35 cellular contexts compared by ENCODE assay signal in genomic region chr3:159583662-159584061, GRCh38.
DNase-seq lines count a peak whose midpoint lies in the region; ATAC-seq and TF ChIP-seq lines count a peak whose summit lies in the region.
"Had no signal": no experiment of that assay in that cellular context is flagged by ENCODE, and none has a peak within 500 bp of the region (broad histone marks: within the 10 kb centered on the region; RNA-seq: fewer than 3 reads in every experiment).

No MANE protein-coding gene starts in this region.

- H3K4me3 Mint-ChIP-seq in GM23338 = no peak overlapping the region
- H3K4me3 Mint-ChIP-seq in T-helper 17 cell = no peak overlapping the region
- H3K4me3 Mint-ChIP-seq: activated CD4-positive, alpha-beta T cell treated with anti-CD3 and anti-CD28 coated beads for 36 hours; activated CD8-positive, alpha-beta T cell treated with anti-CD3 and anti-CD28 coated beads, Interleukin-2, amount 10 ng/mL, durations not matched to agents 7 days and 5 days; activated naive CD4-positive, alpha-beta T cell treated with anti-CD3 and anti-CD28 coated beads, Interleukin-2, amount 10 ng/mL, durations not matched to agents 7 days and 5 days; activated T-helper 17 cell treated with anti-CD3 and anti-CD28 coated beads, Interleukin-2, amount 50 U/mL, for 72 hours; naive thymus-derived CD8-positive, alpha-beta T cell had no signal

- ATAC-seq in GM23338 (no peak), T-helper 17 cell (no peak), HG03439 (IDR thresholded peaks at IDR 0.05; ENCODE audit: unreplicated experiment) (no peak)
- ATAC-seq: activated CD4-positive, alpha-beta T cell treated with anti-CD3 and anti-CD28 coated beads for 36 hours; activated CD8-positive, alpha-beta T cell treated with anti-CD3 and anti-CD28 coated beads, Interleukin-2, amount 10 ng/mL, durations not matched to agents 7 days and 5 days; activated T-helper 17 cell treated with anti-CD3 and anti-CD28 coated beads, Interleukin-2, amount 50 U/mL, for 72 hours; HepG2; naive thymus-derived CD8-positive, alpha-beta T cell; sciatic nerve had no signal

- no peaks in the 10 kb centered on the region for H3K9me2 ChIP-seq in GM23338 (ENCODE audit: insufficient read depth)

- H3K27ac Mint-ChIP-seq in GM23338 (no peak overlapping the region), T-helper 17 cell (no peak overlapping the region)
- H3K27ac Mint-ChIP-seq: activated CD4-positive, alpha-beta T cell treated with anti-CD3 and anti-CD28 coated beads for 36 hours; activated CD8-positive, alpha-beta T cell treated with anti-CD3 and anti-CD28 coated beads, Interleukin-2, amount 10 ng/mL, durations not matched to agents 7 days and 5 days; activated naive CD4-positive, alpha-beta T cell treated with anti-CD3 and anti-CD28 coated beads, Interleukin-2, amount 10 ng/mL, durations not matched to agents 7 days and 5 days; activated T-helper 17 cell treated with anti-CD3 and anti-CD28 coated beads, Interleukin-2, amount 50 U/mL, for 72 hours; naive thymus-derived CD8-positive, alpha-beta T cell; progenitor cell of endocrine pancreas had no signal

- TF ChIP-seq CTCF in GM23338 (conservative IDR thresholded peaks at IDR 0.05; ENCODE audit: low read depth in 2 of 2) (no peak), sigmoid colon (IDR thresholded peaks at IDR 0.05) (no peak), RWPE1 (conservative IDR thresholded peaks at IDR 0.05; ENCODE audit: low read depth) (no peak)

- peaks cover 2% of the 10 kb centered on the region for H3K27me3 Mint-ChIP-seq in GM23338 (ENCODE audit: insufficient read depth, low read depth, poor library complexity)
- no peaks in the 10 kb centered on the region for H3K27me3 Mint-ChIP-seq in T-helper 17 cell
- H3K27me3 Mint-ChIP-seq: activated CD4-positive, alpha-beta T cell treated with anti-CD3 and anti-CD28 coated beads for 36 hours; activated naive CD4-positive, alpha-beta T cell treated with anti-CD3 and anti-CD28 coated beads, Interleukin-2, amount 10 ng/mL, durations not matched to agents 7 days and 5 days; activated T-helper 17 cell treated with anti-CD3 and anti-CD28 coated beads, Interleukin-2, amount 50 U/mL, for 72 hours had no signal

- H3K4me3 ChIP-seq in GM23338 = no peak overlapping the region
- H3K4me3 ChIP-seq in sigmoid colon = no peak overlapping the region
- H3K4me3 ChIP-seq: cardiac muscle cell, coronary artery, lower lobe of right lung, Peyer's patch, tibial nerve had no signal

- WGBS in sigmoid colon, 2 donors = 49 to 55% methylated on average over 3 of the region's 3 CpGs

- H2AFZ ChIP-seq in GM23338 = peak overlapping the region; percentile 12; the same call in 1 of the 2 replicates

- no peaks in the 10 kb centered on the region for H3K79me2 ChIP-seq in GM23338 (replicated peaks; ENCODE audit: insufficient read depth)

- intact Hi-C loops in sigmoid colon (cut with DNase I) = no loop called here

- CTCF ChIA-PET in RWPE1 (lab: Yijun Ruan, JAX) = interaction anchor here (0.6 to 0.7 kb wide), 2 partner anchors 580 to 890 kb away, joined by 3 read pairs; no protein-coding TSS in a partner anchor

- peak; percentile 35 for DNase-seq in AG20443 (ENCODE audit: low spot score)
- DNase-seq in GM23338 (ENCODE audit: low spot score) = peak; percentile 21
- DNase-seq in cerebellar cortex (ENCODE audit: low spot score) = peak; percentile 28
- peak; percentile 46 for DNase-seq in kidney tubule cell (ENCODE audit: low spot score)
- DNase-seq in T-helper 17 cell = no peak
- no peak for DNase-seq in sigmoid colon
- no peak for DNase-seq in RWPE1 (ENCODE audit: low spot score)
- DNase-seq: ACHN; activated CD4-positive, alpha-beta T cell treated with anti-CD3 and anti-CD28 coated beads for 36 hours; activated CD8-positive, alpha-beta T cell treated with anti-CD3 and anti-CD28 coated beads, Interleukin-2, amount 10 ng/mL, durations not matched to agents 7 days and 5 days; activated naive CD4-positive, alpha-beta T cell treated with anti-CD3 and anti-CD28 coated beads, Interleukin-2, amount 10 ng/mL, durations not matched to agents 7 days and 5 days; amniotic stem cell; C1 segment of cervical spinal cord; effector memory CD4-positive, alpha-beta T cell; Karpas-422; lower lobe of right lung; naive thymus-derived CD8-positive, alpha-beta T cell; NCI-H1417; NCI-H2081 treated with DMSO at 0.1 percent for 48 hours; NCI-H226; nucleus accumbens; Peyer's patch; SIG-M5; stimulated activated CD4-positive, alpha-beta T cell treated with anti-CD3 and anti-CD28 coated beads, Interleukin-4, amount 100 ng/mL, for 24 hours; SW 1271; T-helper 9 cell had no signal

- H3K27me3 ChIP-seq in GM23338 (ENCODE audit: insufficient read depth) (no peaks in the 10 kb centered on the region), sigmoid colon (no peaks in the 10 kb centered on the region)
- H3K27me3 ChIP-seq: cardiac muscle cell, Peyer's patch, tibial nerve had no signal

- H3F3A ChIP-seq in GM23338 (replicated peaks; ENCODE audit: low read depth) = no peaks in the 10 kb centered on the region

- no peaks in the 10 kb centered on the region for H3K9me3 Mint-ChIP-seq in GM23338
- H3K9me3 Mint-ChIP-seq: activated T-helper 17 cell treated with anti-CD3 and anti-CD28 coated beads, Interleukin-2, amount 50 U/mL, for 72 hours had no signal

- no peak overlapping the region for H3K4me2 ChIP-seq in GM23338

- H3K9me3 ChIP-seq in T-helper 17 cell (ENCODE audit: control insufficient read depth, low read length, poor library complexity, severe bottlenecking) (no peaks in the 10 kb centered on the region), sigmoid colon (no peaks in the 10 kb centered on the region)
- H3K9me3 ChIP-seq: lower lobe of right lung, Peyer's patch, tibial nerve had no signal

- peaks cover 14% of the 10 kb centered on the region for H3K4me1 Mint-ChIP-seq in GM23338
- H3K4me1 Mint-ChIP-seq in T-helper 17 cell = no peaks in the 10 kb centered on the region
- H3K4me1 Mint-ChIP-seq: activated CD4-positive, alpha-beta T cell treated with anti-CD3 and anti-CD28 coated beads for 36 hours; activated naive CD4-positive, alpha-beta T cell treated with anti-CD3 and anti-CD28 coated beads, Interleukin-2, amount 10 ng/mL, durations not matched to agents 7 days and 5 days; activated T-helper 17 cell treated with anti-CD3 and anti-CD28 coated beads, Interleukin-2, amount 50 U/mL, for 72 hours; naive thymus-derived CD8-positive, alpha-beta T cell had no signal

- TF ChIP-seq EP300 in sigmoid colon (IDR thresholded peaks at IDR 0.05) = no peak

- H3K36me3 Mint-ChIP-seq in GM23338 (ENCODE audit: low read depth) (no peaks in the 10 kb centered on the region), T-helper 17 cell (ENCODE audit: low read depth) (no peaks in the 10 kb centered on the region)
- H3K36me3 Mint-ChIP-seq: activated naive CD4-positive, alpha-beta T cell treated with anti-CD3 and anti-CD28 coated beads, Interleukin-2, amount 10 ng/mL, durations not matched to agents 7 days and 5 days; naive thymus-derived CD8-positive, alpha-beta T cell had no signal

- H3K4me1 ChIP-seq in GM23338 (ENCODE audit: insufficient read depth) (peaks cover 8% of the 10 kb centered on the region; the same call in 1 of the 2 replicates), sigmoid colon (peaks cover 0 to 6% (median 0%) of the 10 kb centered on the region in 4 donors)
- H3K4me1 ChIP-seq: lower lobe of right lung, Peyer's patch, tibial nerve had no signal

- H3K27ac ChIP-seq in GM23338 (ENCODE audit: low read depth) (no peak overlapping the region), sigmoid colon (no peak overlapping the region), RWPE1 (no peak overlapping the region)
- H3K27ac ChIP-seq: cardiac muscle cell, coronary artery, epithelial cell of prostate, lower lobe of right lung, Peyer's patch, tibial nerve had no signal

- H3K36me3 ChIP-seq in GM23338 (ENCODE audit: insufficient read depth) (no peaks in the 10 kb centered on the region), sigmoid colon (no peaks in the 10 kb centered on the region)
- H3K36me3 ChIP-seq: cardiac muscle cell, lower lobe of right lung, Peyer's patch, tibial nerve had no signal

- TF ChIP-seq POLR2A in sigmoid colon (IDR thresholded peaks at IDR 0.05) = no peak

- no peaks in the 10 kb centered on the region for H4K20me1 ChIP-seq in GM23338 (replicated peaks; ENCODE audit: insufficient read depth)

- POLR2A ChIA-PET in RWPE1 (lab: Yijun Ruan, JAX; ENCODE audit: low non-redundant PET) = no interaction called here

TF ChIP-seq in GM23338, 12 proteins besides CTCF, POLR2A, EP300 and RAD21 (continues in another document):
- TF ChIP-seq ZNF114 (CRISPR knock-in tag; IDR thresholded peaks at IDR 0.05) (no peak), CREB1 (CRISPR knock-in tag; IDR thresholded peaks at IDR 0.05; ENCODE audit: low read depth) (no peak), ZNF331 (CRISPR knock-in tag; IDR thresholded peaks at IDR 0.05; ENCODE audit: low read depth) (no peak), JUNB (IDR thresholded peaks at IDR 0.05; ENCODE audit: unreplicated experiment) (no peak)

Comparison
In these comparisons a context has a peak if more than half of its experiments do, and no peak if none do; other contexts are left out.
1. DNase-seq: peak in AG20443 (single experiment), GM23338 (single experiment), cerebellar cortex (single experiment) and kidney tubule cell (single experiment); none in T-helper 17 cell (0 of 3), sigmoid colon (single experiment) and RWPE1 (single experiment).